In genomic region chr11:122668562-122669090, GRCh38 we compare ENCODE assay signal across 1 cellular context.
TF ChIP-seq lines count a peak whose summit lies in the region.

No MANE protein-coding gene starts in this region.

TF ChIP-seq in WTC11, 78 proteins besides CTCF, POLR2A, EP300 and RAD21 (continued from another document):
- TF ChIP-seq ZNF425 (CRISPR knock-in tag; conservative IDR thresholded peaks at IDR 0.05) (no peak), FOXP4 (CRISPR knock-in tag; IDR thresholded peaks at IDR 0.05) (no peak), TEAD4 (CRISPR knock-in tag; IDR thresholded peaks at IDR 0.05) (no peak), ZNF232 (CRISPR knock-in tag; IDR thresholded peaks at IDR 0.05) (no peak), ZNF138 (CRISPR knock-in tag; conservative IDR thresholded peaks at IDR 0.05) (no peak), NR3C1 (CRISPR knock-in tag; conservative IDR thresholded peaks at IDR 0.05; ENCODE audit: low read depth) (no peak), NR1H2 (CRISPR knock-in tag; IDR thresholded peaks at IDR 0.05) (no peak), ATF1 (CRISPR knock-in tag; IDR thresholded peaks at IDR 0.05) (no peak)
- TF ChIP-seq, protein P1, sequence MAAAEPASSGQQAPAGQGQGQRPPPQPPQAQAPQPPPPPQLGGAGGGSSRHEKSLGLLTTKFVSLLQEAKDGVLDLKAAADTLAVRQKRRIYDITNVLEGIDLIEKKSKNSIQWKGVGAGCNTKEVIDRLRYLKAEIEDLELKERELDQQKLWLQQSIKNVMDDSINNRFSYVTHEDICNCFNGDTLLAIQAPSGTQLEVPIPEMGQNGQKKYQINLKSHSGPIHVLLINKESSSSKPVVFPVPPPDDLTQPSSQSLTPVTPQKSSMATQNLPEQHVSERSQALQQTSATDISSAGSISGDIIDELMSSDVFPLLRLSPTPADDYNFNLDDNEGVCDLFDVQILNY (CRISPR knock-in tag; IDR thresholded peaks at IDR 0.05), result no peak
- TF ChIP-seq, protein P2, sequence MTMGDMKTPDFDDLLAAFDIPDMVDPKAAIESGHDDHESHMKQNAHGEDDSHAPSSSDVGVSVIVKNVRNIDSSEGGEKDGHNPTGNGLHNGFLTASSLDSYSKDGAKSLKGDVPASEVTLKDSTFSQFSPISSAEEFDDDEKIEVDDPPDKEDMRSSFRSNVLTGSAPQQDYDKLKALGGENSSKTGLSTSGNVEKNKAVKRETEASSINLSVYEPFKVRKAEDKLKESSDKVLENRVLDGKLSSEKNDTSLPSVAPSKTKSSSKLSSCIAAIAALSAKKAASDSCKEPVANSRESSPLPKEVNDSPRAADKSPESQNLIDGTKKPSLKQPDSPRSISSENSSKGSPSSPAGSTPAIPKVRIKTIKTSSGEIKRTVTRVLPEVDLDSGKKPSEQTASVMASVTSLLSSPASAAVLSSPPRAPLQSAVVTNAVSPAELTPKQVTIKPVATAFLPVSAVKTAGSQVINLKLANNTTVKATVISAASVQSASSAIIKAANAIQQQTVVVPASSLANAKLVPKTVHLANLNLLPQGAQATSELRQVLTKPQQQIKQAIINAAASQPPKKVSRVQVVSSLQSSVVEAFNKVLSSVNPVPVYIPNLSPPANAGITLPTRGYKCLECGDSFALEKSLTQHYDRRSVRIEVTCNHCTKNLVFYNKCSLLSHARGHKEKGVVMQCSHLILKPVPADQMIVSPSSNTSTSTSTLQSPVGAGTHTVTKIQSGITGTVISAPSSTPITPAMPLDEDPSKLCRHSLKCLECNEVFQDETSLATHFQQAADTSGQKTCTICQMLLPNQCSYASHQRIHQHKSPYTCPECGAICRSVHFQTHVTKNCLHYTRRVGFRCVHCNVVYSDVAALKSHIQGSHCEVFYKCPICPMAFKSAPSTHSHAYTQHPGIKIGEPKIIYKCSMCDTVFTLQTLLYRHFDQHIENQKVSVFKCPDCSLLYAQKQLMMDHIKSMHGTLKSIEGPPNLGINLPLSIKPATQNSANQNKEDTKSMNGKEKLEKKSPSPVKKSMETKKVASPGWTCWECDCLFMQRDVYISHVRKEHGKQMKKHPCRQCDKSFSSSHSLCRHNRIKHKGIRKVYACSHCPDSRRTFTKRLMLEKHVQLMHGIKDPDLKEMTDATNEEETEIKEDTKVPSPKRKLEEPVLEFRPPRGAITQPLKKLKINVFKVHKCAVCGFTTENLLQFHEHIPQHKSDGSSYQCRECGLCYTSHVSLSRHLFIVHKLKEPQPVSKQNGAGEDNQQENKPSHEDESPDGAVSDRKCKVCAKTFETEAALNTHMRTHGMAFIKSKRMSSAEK (CRISPR knock-in tag; IDR thresholded peaks at IDR 0.05; ENCODE audit: borderline replicate concordance), result no peak
- TF ChIP-seq, protein P3, sequence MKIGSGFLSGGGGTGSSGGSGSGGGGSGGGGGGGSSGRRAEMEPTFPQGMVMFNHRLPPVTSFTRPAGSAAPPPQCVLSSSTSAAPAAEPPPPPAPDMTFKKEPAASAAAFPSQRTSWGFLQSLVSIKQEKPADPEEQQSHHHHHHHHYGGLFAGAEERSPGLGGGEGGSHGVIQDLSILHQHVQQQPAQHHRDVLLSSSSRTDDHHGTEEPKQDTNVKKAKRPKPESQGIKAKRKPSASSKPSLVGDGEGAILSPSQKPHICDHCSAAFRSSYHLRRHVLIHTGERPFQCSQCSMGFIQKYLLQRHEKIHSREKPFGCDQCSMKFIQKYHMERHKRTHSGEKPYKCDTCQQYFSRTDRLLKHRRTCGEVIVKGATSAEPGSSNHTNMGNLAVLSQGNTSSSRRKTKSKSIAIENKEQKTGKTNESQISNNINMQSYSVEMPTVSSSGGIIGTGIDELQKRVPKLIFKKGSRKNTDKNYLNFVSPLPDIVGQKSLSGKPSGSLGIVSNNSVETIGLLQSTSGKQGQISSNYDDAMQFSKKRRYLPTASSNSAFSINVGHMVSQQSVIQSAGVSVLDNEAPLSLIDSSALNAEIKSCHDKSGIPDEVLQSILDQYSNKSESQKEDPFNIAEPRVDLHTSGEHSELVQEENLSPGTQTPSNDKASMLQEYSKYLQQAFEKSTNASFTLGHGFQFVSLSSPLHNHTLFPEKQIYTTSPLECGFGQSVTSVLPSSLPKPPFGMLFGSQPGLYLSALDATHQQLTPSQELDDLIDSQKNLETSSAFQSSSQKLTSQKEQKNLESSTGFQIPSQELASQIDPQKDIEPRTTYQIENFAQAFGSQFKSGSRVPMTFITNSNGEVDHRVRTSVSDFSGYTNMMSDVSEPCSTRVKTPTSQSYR (CRISPR knock-in tag; IDR thresholded peaks at IDR 0.05), result no peak
- TF ChIP-seq, protein P4, sequence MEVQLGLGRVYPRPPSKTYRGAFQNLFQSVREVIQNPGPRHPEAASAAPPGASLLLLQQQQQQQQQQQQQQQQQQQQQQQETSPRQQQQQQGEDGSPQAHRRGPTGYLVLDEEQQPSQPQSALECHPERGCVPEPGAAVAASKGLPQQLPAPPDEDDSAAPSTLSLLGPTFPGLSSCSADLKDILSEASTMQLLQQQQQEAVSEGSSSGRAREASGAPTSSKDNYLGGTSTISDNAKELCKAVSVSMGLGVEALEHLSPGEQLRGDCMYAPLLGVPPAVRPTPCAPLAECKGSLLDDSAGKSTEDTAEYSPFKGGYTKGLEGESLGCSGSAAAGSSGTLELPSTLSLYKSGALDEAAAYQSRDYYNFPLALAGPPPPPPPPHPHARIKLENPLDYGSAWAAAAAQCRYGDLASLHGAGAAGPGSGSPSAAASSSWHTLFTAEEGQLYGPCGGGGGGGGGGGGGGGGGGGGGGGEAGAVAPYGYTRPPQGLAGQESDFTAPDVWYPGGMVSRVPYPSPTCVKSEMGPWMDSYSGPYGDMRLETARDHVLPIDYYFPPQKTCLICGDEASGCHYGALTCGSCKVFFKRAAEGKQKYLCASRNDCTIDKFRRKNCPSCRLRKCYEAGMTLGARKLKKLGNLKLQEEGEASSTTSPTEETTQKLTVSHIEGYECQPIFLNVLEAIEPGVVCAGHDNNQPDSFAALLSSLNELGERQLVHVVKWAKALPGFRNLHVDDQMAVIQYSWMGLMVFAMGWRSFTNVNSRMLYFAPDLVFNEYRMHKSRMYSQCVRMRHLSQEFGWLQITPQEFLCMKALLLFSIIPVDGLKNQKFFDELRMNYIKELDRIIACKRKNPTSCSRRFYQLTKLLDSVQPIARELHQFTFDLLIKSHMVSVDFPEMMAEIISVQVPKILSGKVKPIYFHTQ (CRISPR knock-in tag; IDR thresholded peaks at IDR 0.05), result no peak
